In the genomic region with DNA sequence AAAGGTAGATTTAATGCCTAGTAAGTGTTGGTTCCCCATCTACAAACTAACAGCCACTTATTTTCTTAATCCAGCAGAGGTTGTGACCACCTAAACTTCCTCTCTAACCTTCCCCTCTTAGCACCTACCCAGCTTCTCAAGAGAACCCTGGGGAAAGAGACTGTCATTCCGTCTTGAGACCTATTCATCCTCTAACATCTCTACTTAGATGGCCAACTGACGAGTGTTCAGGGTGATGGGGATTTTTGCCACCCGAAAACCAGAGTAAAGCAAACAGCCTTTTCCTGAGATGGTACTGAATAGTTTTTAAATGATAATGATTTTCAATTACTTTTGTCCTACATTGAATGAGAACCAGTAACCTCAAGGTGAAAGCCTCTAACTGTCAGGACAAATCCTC, we compare ENCODE assay signal across 26 cellular contexts.
"Had no signal": no experiment of that assay in that cellular context is flagged by ENCODE, and none has a peak within 500 bp of the region (broad histone marks: within the 10 kb centered on the region; RNA-seq: fewer than 3 reads in every experiment).

No MANE protein-coding gene starts in this region.

- ATAC-seq: activated naive CD4-positive, alpha-beta T cell treated with anti-CD3 and anti-CD28 coated beads, Interleukin-2, amount 50 U/mL, for 72 hours; esophagus mucosa; T-helper 17 cell had no signal

- H3K36me3 Mint-ChIP-seq: activated naive CD4-positive, alpha-beta T cell treated with anti-CD3 and anti-CD28 coated beads, Interleukin-2, amount 10 ng/mL, durations not matched to agents 7 days and 5 days; activated naive CD4-positive, alpha-beta T cell treated with anti-CD3 and anti-CD28 coated beads, Interleukin-2, amount 50 U/mL, for 72 hours; activated naive CD8-positive, alpha-beta T cell treated with anti-CD3 and anti-CD28 coated beads, Interleukin-2, amount 10 ng/mL, durations not matched to agents 7 days and 5 days had no signal

- DNase-seq: activated CD4-positive, alpha-beta memory T cell treated with anti-CD3 and anti-CD28 coated beads, Interleukin-2, amount 10 ng/mL, durations not matched to agents 7 days and 5 days; activated CD4-positive, alpha-beta T cell treated with anti-CD3 and anti-CD28 coated beads for 1 hour; activated CD4-positive, alpha-beta T cell treated with anti-CD3 and anti-CD28 coated beads for 4 hours; activated CD4-positive, alpha-beta T cell treated with anti-CD3 and anti-CD28 coated beads, Interleukin-2, amount 10 ng/mL, durations not matched to agents 7 days and 5 days; activated CD4-positive, alpha-beta T cell treated with anti-CD3 and anti-CD28 coated beads, Interleukin-2, amount 50 U/mL, for 4 hours; activated gamma-delta T cell; activated naive CD4-positive, alpha-beta T cell; activated naive CD4-positive, alpha-beta T cell treated with anti-CD3 and anti-CD28 coated beads, Interleukin-2, amount 10 ng/mL, durations not matched to agents 7 days and 5 days; activated naive CD8-positive, alpha-beta T cell treated with anti-CD3 and anti-CD28 coated beads, Interleukin-2, amount 10 ng/mL, durations not matched to agents 7 days and 5 days; activated T-cell treated with anti-CD3 and anti-CD28 coated beads, Interleukin-2, amount 50 U/mL, for 48 hours; amniotic stem cell; anterior cingulate cortex; brain microvascular endothelial cell; dorsolateral prefrontal cortex; effector memory CD4-positive, alpha-beta T cell; endodermal cell; foreskin fibroblast; head of caudate nucleus; T-helper 1 cell; T-helper 17 cell; T1000 had no signal

- H3K4me3 Mint-ChIP-seq: activated CD4-positive, alpha-beta memory T cell treated with anti-CD3 and anti-CD28 coated beads, Interleukin-2, amount 10 ng/mL, durations not matched to agents 7 days and 5 days; activated CD4-positive, alpha-beta T cell treated with anti-CD3 and anti-CD28 coated beads, Interleukin-2, amount 10 ng/mL, durations not matched to agents 7 days and 5 days; activated naive CD4-positive, alpha-beta T cell treated with anti-CD3 and anti-CD28 coated beads, Interleukin-2, amount 10 ng/mL, durations not matched to agents 7 days and 5 days; activated naive CD8-positive, alpha-beta T cell treated with anti-CD3 and anti-CD28 coated beads, Interleukin-2, amount 10 ng/mL, durations not matched to agents 7 days and 5 days; central memory CD8-positive, alpha-beta T cell; dendritic cell treated with granulocyte-macrophage colony-stimulating factor and Interleukin-4, amounts not matched to agents 40 ng/mL and 50 ng/mL, for 4 days; endodermal cell; T-helper 17 cell; T-helper 2 cell treated with Interferon-gamma antibody and Interleukin-4, amounts not matched to agents 5 μg/mL and 100 μg/mL, for 36 hours had no signal

- H3K9me3 Mint-ChIP-seq: activated CD4-positive, alpha-beta memory T cell treated with anti-CD3 and anti-CD28 coated beads, Interleukin-2, amount 10 ng/mL, durations not matched to agents 7 days and 5 days; activated CD4-positive, alpha-beta T cell treated with anti-CD3 and anti-CD28 coated beads, Interleukin-2, amount 10 ng/mL, durations not matched to agents 7 days and 5 days; activated naive CD4-positive, alpha-beta T cell treated with anti-CD3 and anti-CD28 coated beads, Interleukin-2, amount 10 ng/mL, durations not matched to agents 7 days and 5 days; activated naive CD4-positive, alpha-beta T cell treated with anti-CD3 and anti-CD28 coated beads, Interleukin-2, amount 50 U/mL, for 72 hours; activated naive CD8-positive, alpha-beta T cell treated with anti-CD3 and anti-CD28 coated beads, Interleukin-2, amount 10 ng/mL, durations not matched to agents 7 days and 5 days; central memory CD8-positive, alpha-beta T cell; dendritic cell treated with granulocyte-macrophage colony-stimulating factor and Interleukin-4, amounts not matched to agents 40 ng/mL and 50 ng/mL, for 4 days; T-helper 2 cell treated with Interferon-gamma antibody and Interleukin-4, amounts not matched to agents 5 μg/mL and 100 μg/mL, for 36 hours had no signal

- H3K27me3 Mint-ChIP-seq: dendritic cell treated with granulocyte-macrophage colony-stimulating factor and Interleukin-4, amounts not matched to agents 40 ng/mL and 50 ng/mL, for 4 days had no signal

- H3K27ac Mint-ChIP-seq: activated CD4-positive, alpha-beta memory T cell treated with anti-CD3 and anti-CD28 coated beads, Interleukin-2, amount 10 ng/mL, durations not matched to agents 7 days and 5 days; activated CD4-positive, alpha-beta T cell treated with anti-CD3 and anti-CD28 coated beads, Interleukin-2, amount 10 ng/mL, durations not matched to agents 7 days and 5 days; activated naive CD4-positive, alpha-beta T cell treated with anti-CD3 and anti-CD28 coated beads, Interleukin-2, amount 10 ng/mL, durations not matched to agents 7 days and 5 days; activated naive CD4-positive, alpha-beta T cell treated with anti-CD3 and anti-CD28 coated beads, Interleukin-2, amount 50 U/mL, for 72 hours; activated naive CD8-positive, alpha-beta T cell treated with anti-CD3 and anti-CD28 coated beads, Interleukin-2, amount 10 ng/mL, durations not matched to agents 7 days and 5 days; dendritic cell treated with granulocyte-macrophage colony-stimulating factor and Interleukin-4, amounts not matched to agents 40 ng/mL and 50 ng/mL, for 4 days; endodermal cell; T-helper 17 cell; T-helper 2 cell treated with Interferon-gamma antibody and Interleukin-4, amounts not matched to agents 5 μg/mL and 100 μg/mL, for 36 hours had no signal

- H3K4me1 Mint-ChIP-seq: activated CD4-positive, alpha-beta memory T cell treated with anti-CD3 and anti-CD28 coated beads, Interleukin-2, amount 10 ng/mL, durations not matched to agents 7 days and 5 days; activated CD4-positive, alpha-beta T cell treated with anti-CD3 and anti-CD28 coated beads, Interleukin-2, amount 10 ng/mL, durations not matched to agents 7 days and 5 days; activated naive CD4-positive, alpha-beta T cell treated with anti-CD3 and anti-CD28 coated beads, Interleukin-2, amount 10 ng/mL, durations not matched to agents 7 days and 5 days; activated naive CD8-positive, alpha-beta T cell treated with anti-CD3 and anti-CD28 coated beads, Interleukin-2, amount 10 ng/mL, durations not matched to agents 7 days and 5 days; central memory CD8-positive, alpha-beta T cell; endodermal cell; T-helper 17 cell had no signal
